11 cellular contexts compared by ENCODE assay signal in genomic region chr17:81277421-81277820, GRCh38. TPM values are rescaled to one million over a fixed set of nuclear protein-coding genes. Genes with fewer than 3 reads are reported as not detected.
A peak's percentile ranks its signal among the peaks of the same experiment; 100 is the strongest.
DNase-seq lines count a peak whose midpoint lies in the region; ATAC-seq lines count a peak whose summit lies in the region.
"Had no signal": no experiment of that assay in that cellular context is flagged by ENCODE, and none has a peak within 500 bp of the region (broad histone marks: within the 10 kb centered on the region; RNA-seq: fewer than 3 reads in every experiment).

No MANE protein-coding gene starts in this region.

- H3K27ac Mint-ChIP-seq in activated CD8-positive, alpha-beta memory T cell treated with anti-CD3 and anti-CD28 coated beads, Interleukin-2, amount 10 ng/mL, durations not matched to agents 7 days and 5 days = no peak overlapping the region

- peaks cover 16% of the 10 kb centered on the region for H3K36me3 Mint-ChIP-seq in activated CD8-positive, alpha-beta memory T cell treated with anti-CD3 and anti-CD28 coated beads, Interleukin-2, amount 10 ng/mL, durations not matched to agents 7 days and 5 days

- CTCF ChIA-PET in activated CD8-positive, alpha-beta memory T cell treated with anti-CD3 and anti-CD28 coated beads, Interleukin-2, amount 10 ng/mL, durations not matched to agents 7 days and 5 days (lab: Charles Lee) = no interaction called here

- no peak overlapping the region for H3K4me3 Mint-ChIP-seq in activated CD8-positive, alpha-beta memory T cell treated with anti-CD3 and anti-CD28 coated beads, Interleukin-2, amount 10 ng/mL, durations not matched to agents 7 days and 5 days
- H3K4me3 Mint-ChIP-seq: stimulated activated memory B cell treated with anti-CD40 and anti-IgM and Interleukin-4, amounts not matched to agents 10 μg/mL and 1 μg/mL and 100 μg/mL, for 72 hours had no signal

- H3K27me3 Mint-ChIP-seq in activated CD8-positive, alpha-beta memory T cell treated with anti-CD3 and anti-CD28 coated beads, Interleukin-2, amount 10 ng/mL, durations not matched to agents 7 days and 5 days = no peaks in the 10 kb centered on the region
- H3K27me3 Mint-ChIP-seq: stimulated activated memory B cell treated with anti-CD40 and anti-IgM and Interleukin-4, amounts not matched to agents 10 μg/mL and 1 μg/mL and 100 μg/mL, for 72 hours had no signal

- DNase-seq in DMS79 (lab: John Stamatoyannopoulos, UW) = peak; percentile 66
- peak; percentile 88 for DNase-seq in NCI-H2196 (lab: John Stamatoyannopoulos, UW; ENCODE audit: unreplicated experiment)
- peak in 31 of 42 donors; percentile 23 to 73 (median 47) for DNase-seq in head of caudate nucleus
- peak; percentile 67 for DNase-seq in occipital lobe (lab: John Stamatoyannopoulos, UW)
- DNase-seq in activated CD8-positive, alpha-beta memory T cell treated with anti-CD3 and anti-CD28 coated beads, Interleukin-2, amount 10 ng/mL, durations not matched to agents 7 days and 5 days = no peak
- DNase-seq: activated CD4-positive, CD25-positive, alpha-beta regulatory T cell; gastrocnemius medialis had no signal

- no peaks in the 10 kb centered on the region for H3K9me3 Mint-ChIP-seq in activated CD8-positive, alpha-beta memory T cell treated with anti-CD3 and anti-CD28 coated beads, Interleukin-2, amount 10 ng/mL, durations not matched to agents 7 days and 5 days (ENCODE audit: low read depth)
- H3K9me3 Mint-ChIP-seq: stimulated activated memory B cell treated with anti-CD40 and anti-IgM and Interleukin-4, amounts not matched to agents 10 μg/mL and 1 μg/mL and 100 μg/mL, for 72 hours had no signal

- ATAC-seq in HG03095 (IDR thresholded peaks at IDR 0.05; ENCODE audit: unreplicated experiment) (no peak), GM19463 (IDR thresholded peaks at IDR 0.05; ENCODE audit: unreplicated experiment) (no peak), GM19452 (IDR thresholded peaks at IDR 0.05; ENCODE audit: unreplicated experiment) (no peak)
- no peak for ATAC-seq in activated CD8-positive, alpha-beta memory T cell treated with anti-CD3 and anti-CD28 coated beads, Interleukin-2, amount 10 ng/mL, durations not matched to agents 7 days and 5 days
- ATAC-seq: gastrocnemius medialis; stimulated activated memory B cell treated with anti-CD40 and anti-IgM and Interleukin-4, amounts not matched to agents 10 μg/mL and 1 μg/mL and 100 μg/mL, for 72 hours had no signal

- intact Hi-C loops in head of caudate nucleus (cut with DNase I) = no loop called here

- H3K4me1 Mint-ChIP-seq in activated CD8-positive, alpha-beta memory T cell treated with anti-CD3 and anti-CD28 coated beads, Interleukin-2, amount 10 ng/mL, durations not matched to agents 7 days and 5 days = no peaks in the 10 kb centered on the region

RNA-seq across cellular contexts. Expression of gene SLC38A10, which starts 17.7 kb away (rescaled TPM):
- total RNA-seq in occipital lobe = 12.3 TPM
- 10 to 100 TPM; 81.7 to 88.7 TPM for total RNA-seq in activated CD8-positive, alpha-beta memory T cell treated with anti-CD3 and anti-CD28 coated beads, Interleukin-2, amount 10 ng/mL, durations not matched to agents 7 days and 5 days

RNA-seq across cellular contexts. Expression of gene NDUFAF8, which starts 38.3 kb away (rescaled TPM):
- 7.8 TPM for total RNA-seq in occipital lobe
- 10 to 100 TPM; 41.6 to 53.7 TPM for total RNA-seq in activated CD8-positive, alpha-beta memory T cell treated with anti-CD3 and anti-CD28 coated beads, Interleukin-2, amount 10 ng/mL, durations not matched to agents 7 days and 5 days

RNA-seq across cellular contexts. Expression of gene TEPSIN, which starts 38.6 kb away (rescaled TPM):
- total RNA-seq in occipital lobe = 8.1 TPM
- total RNA-seq in activated CD8-positive, alpha-beta memory T cell treated with anti-CD3 and anti-CD28 coated beads, Interleukin-2, amount 10 ng/mL, durations not matched to agents 7 days and 5 days = 10 to 100 TPM; 53.6 to 56.3 TPM

RNA-seq across cellular contexts. Expression of gene CEP131, which starts 54.7 kb away (rescaled TPM):
- total RNA-seq in occipital lobe = 10.5 TPM
- 10 to 100 TPM; 13.6 to 20.6 TPM for total RNA-seq in activated CD8-positive, alpha-beta memory T cell treated with anti-CD3 and anti-CD28 coated beads, Interleukin-2, amount 10 ng/mL, durations not matched to agents 7 days and 5 days
